ENCODE assay signal across 8 cellular contexts in the genomic region with DNA sequence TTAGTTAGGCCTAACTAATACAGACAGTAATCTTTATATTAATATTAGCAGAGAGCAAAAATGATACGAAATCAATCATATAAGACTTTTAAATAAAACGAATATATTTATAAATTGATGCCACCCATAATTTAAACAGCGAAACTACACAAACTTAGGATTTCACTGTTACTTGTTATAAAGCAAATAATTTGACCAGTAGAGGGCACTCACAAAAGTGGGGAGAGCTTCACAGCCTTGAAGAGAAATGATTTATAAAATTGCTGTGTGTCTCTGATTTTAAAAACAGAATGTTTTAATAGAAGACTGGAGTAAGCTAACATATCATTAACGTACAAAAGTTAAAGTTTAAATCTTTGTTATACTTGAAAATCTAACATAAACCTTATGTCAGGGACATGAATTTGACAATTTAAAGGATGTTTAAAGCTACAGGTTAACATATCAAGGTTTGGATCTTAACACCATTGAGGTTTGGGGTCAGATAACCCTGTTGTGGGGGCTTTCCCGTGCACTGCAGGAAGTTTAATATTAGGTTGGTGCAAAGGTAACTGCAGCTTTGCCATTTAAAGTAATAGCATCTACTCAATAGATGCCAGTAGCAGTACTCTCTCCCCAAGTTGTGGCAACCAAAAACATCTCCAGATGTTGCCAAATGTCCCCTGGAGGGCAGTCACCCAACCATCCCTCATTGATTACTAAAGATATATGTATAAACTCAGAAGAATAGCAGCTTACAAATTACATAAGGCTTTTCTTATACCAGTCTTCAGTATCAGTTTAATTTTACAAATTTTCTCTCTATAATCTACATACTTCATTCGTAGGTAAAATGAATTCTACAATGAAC. TPM values are rescaled to one million over a fixed set of nuclear protein-coding genes. Genes with fewer than 3 reads are reported as not detected.
DNase-seq lines count a peak whose midpoint lies in the region; ATAC-seq and TF ChIP-seq lines count a peak whose summit lies in the region.

No MANE protein-coding gene starts in this region.

- WGBS in mesenchymal stem cell, result no CpG with 5 or more reads among the region's 6 CpGs

- H3K4me3 Mint-ChIP-seq in activated CD8-positive, alpha-beta memory T cell treated with anti-CD3 and anti-CD28 coated beads, Interleukin-2, amount 10 ng/mL, durations not matched to agents 7 days and 5 days, result no peak overlapping the region
- no peak overlapping the region for H3K4me3 Mint-ChIP-seq in chondrocyte (ENCODE audit: unreplicated experiment)

- H2BK15ac ChIP-seq in mesenchymal stem cell (ENCODE audit: low read depth, poor library complexity, severe bottlenecking), result no peak overlapping the region

- no peak overlapping the region for H2BK5ac ChIP-seq in mesenchymal stem cell (ENCODE audit: low read depth, low read length, poor library complexity, severe bottlenecking)

- ATAC-seq in activated CD8-positive, alpha-beta memory T cell treated with anti-CD3 and anti-CD28 coated beads, Interleukin-2, amount 10 ng/mL, durations not matched to agents 7 days and 5 days, result peak; percentile 88
- ATAC-seq in GM18858 (IDR thresholded peaks at IDR 0.05; ENCODE audit: unreplicated experiment) (no peak), GM21717 (IDR thresholded peaks at IDR 0.05; ENCODE audit: unreplicated experiment) (no peak)

- H3K9ac ChIP-seq in NT2/D1 (ENCODE audit: insufficient read length, low read depth) (no peak overlapping the region), mesenchymal stem cell (ENCODE audit: low read length) (peak overlapping the region; percentile 61)

- H2BK12ac ChIP-seq in mesenchymal stem cell (ENCODE audit: low read length in 2 of 2), result no peak overlapping the region

- H3K27me3 ChIP-seq in NT2/D1 (ENCODE audit: insufficient read depth, insufficient read length), result no peaks in the 10 kb centered on the region
- H3K27me3 ChIP-seq in mesenchymal stem cell (ENCODE audit: control insufficient read depth in 1 of 2, insufficient read depth in 1 of 2, low read length in 2 of 2), result no peaks in the 10 kb centered on the region

- H3K4me1 ChIP-seq in HEK293 (ENCODE audit: control insufficient read depth, insufficient read depth, low read length), result peaks cover 4% of the 10 kb centered on the region; the same call in 1 of the 2 replicates
- no peaks in the 10 kb centered on the region for H3K4me1 ChIP-seq in NT2/D1 (ENCODE audit: insufficient read depth, insufficient read length)
- H3K4me1 ChIP-seq in mesenchymal stem cell (ENCODE audit: control insufficient read depth, insufficient read depth, low read depth, low read length), result no peaks in the 10 kb centered on the region

- no peak overlapping the region for H3K23ac ChIP-seq in mesenchymal stem cell (ENCODE audit: low read length in 2 of 2)

- TF ChIP-seq CTCF in HEK293 (tag by site-specific recombination; IDR thresholded peaks at IDR 0.05) (no peak), chondrocyte (IDR thresholded peaks at IDR 0.05) (peak; percentile 94)

- no peak overlapping the region for H3K4me2 ChIP-seq in mesenchymal stem cell (ENCODE audit: low read length, poor library complexity, severe bottlenecking)

- peak overlapping the region; percentile 40 for H3K27ac Mint-ChIP-seq in activated CD8-positive, alpha-beta memory T cell treated with anti-CD3 and anti-CD28 coated beads, Interleukin-2, amount 10 ng/mL, durations not matched to agents 7 days and 5 days
- H3K27ac Mint-ChIP-seq in chondrocyte (ENCODE audit: unreplicated experiment), result peak overlapping the region; percentile 51

- H3K18ac ChIP-seq in mesenchymal stem cell (ENCODE audit: low read depth in 1 of 2, low read length in 2 of 2), result no peak overlapping the region

- no peaks in the 10 kb centered on the region for H3K27me3 Mint-ChIP-seq in activated CD8-positive, alpha-beta memory T cell treated with anti-CD3 and anti-CD28 coated beads, Interleukin-2, amount 10 ng/mL, durations not matched to agents 7 days and 5 days
- no peaks in the 10 kb centered on the region for H3K27me3 Mint-ChIP-seq in chondrocyte (ENCODE audit: low read depth)

- H3K4ac ChIP-seq in mesenchymal stem cell (ENCODE audit: low read depth in 1 of 2, low read length in 2 of 2), result no peak overlapping the region

- peaks cover 15% of the 10 kb centered on the region for H3K79me1 ChIP-seq in mesenchymal stem cell (replicated peaks; ENCODE audit: low read length, poor library complexity, severe bottlenecking)

- H3K36me3 Mint-ChIP-seq in activated CD8-positive, alpha-beta memory T cell treated with anti-CD3 and anti-CD28 coated beads, Interleukin-2, amount 10 ng/mL, durations not matched to agents 7 days and 5 days, result peaks cover 46% of the 10 kb centered on the region
- peaks cover 14% of the 10 kb centered on the region for H3K36me3 Mint-ChIP-seq in chondrocyte (ENCODE audit: low read depth)

- no peak overlapping the region for H4K91ac ChIP-seq in mesenchymal stem cell (ENCODE audit: low read length)

- no peaks in the 10 kb centered on the region for H3K9me3 Mint-ChIP-seq in activated CD8-positive, alpha-beta memory T cell treated with anti-CD3 and anti-CD28 coated beads, Interleukin-2, amount 10 ng/mL, durations not matched to agents 7 days and 5 days (ENCODE audit: low read depth)
- no peaks in the 10 kb centered on the region for H3K9me3 Mint-ChIP-seq in chondrocyte (ENCODE audit: low read depth)

- H2AFZ ChIP-seq in mesenchymal stem cell (ENCODE audit: low read depth, low read length), result no peak overlapping the region

- H2BK120ac ChIP-seq in mesenchymal stem cell (ENCODE audit: low read depth, low read length), result peak overlapping the region; percentile 34

- H3K9me3 ChIP-seq in HEK293 (ENCODE audit: control insufficient read depth, insufficient read depth, low read depth, low read length), result no peaks in the 10 kb centered on the region
- no peaks in the 10 kb centered on the region for H3K9me3 ChIP-seq in NT2/D1 (ENCODE audit: insufficient read depth, low read length)
- H3K9me3 ChIP-seq in mesenchymal stem cell (ENCODE audit: control insufficient read depth, low read length), result no peaks in the 10 kb centered on the region

- no peak overlapping the region for H2AK5ac ChIP-seq in mesenchymal stem cell (ENCODE audit: low read length, severe bottlenecking)

- H3K27ac ChIP-seq in HEK293 (ENCODE audit: extremely low read depth, low read depth, low read length) (no peak overlapping the region), mesenchymal stem cell (ENCODE audit: low read length, poor library complexity, severe bottlenecking) (no peak overlapping the region)

- H3K4me3 ChIP-seq in HEK293 (ENCODE audit: low read depth, low read length), result no peak overlapping the region
- no peak overlapping the region for H3K4me3 ChIP-seq in NT2/D1 (ENCODE audit: insufficient read length, low read depth)
- no peak overlapping the region for H3K4me3 ChIP-seq in mesenchymal stem cell (ENCODE audit: insufficient read depth in 1 of 2, low read depth in 1 of 2, low read length in 2 of 2)

- POLR2A ChIA-PET in HEK293 (lab: Yijun Ruan, JAX), result no interaction called here

- H3K14ac ChIP-seq in mesenchymal stem cell (ENCODE audit: low read length in 2 of 2), result no peak overlapping the region

- DNase-seq in activated CD8-positive, alpha-beta memory T cell treated with anti-CD3 and anti-CD28 coated beads, Interleukin-2, amount 10 ng/mL, durations not matched to agents 7 days and 5 days, result peak; percentile 72
- no peak for DNase-seq in activated CD8-positive, alpha-beta memory T cell treated with anti-CD3 and anti-CD28 coated beads, Interleukin-2, amount 50 U/mL, for 48 hours
- peak; percentile 56 for DNase-seq in NT2/D1 (ENCODE audit: low read depth, low spot score)
- DNase-seq in chondrocyte (ENCODE audit: low spot score), result no peak
- peak; percentile 67 for DNase-seq in mesenchymal stem cell

- H3K4me1 Mint-ChIP-seq in activated CD8-positive, alpha-beta memory T cell treated with anti-CD3 and anti-CD28 coated beads, Interleukin-2, amount 10 ng/mL, durations not matched to agents 7 days and 5 days, result peaks cover 32% of the 10 kb centered on the region
- H3K4me1 Mint-ChIP-seq in chondrocyte (ENCODE audit: low read depth), result peaks cover 28% of the 10 kb centered on the region

- CTCF ChIA-PET in activated CD8-positive, alpha-beta memory T cell treated with anti-CD3 and anti-CD28 coated beads, Interleukin-2, amount 10 ng/mL, durations not matched to agents 7 days and 5 days (lab: Charles Lee), result interaction anchor here (0.6 to 2.8 kb wide), 20 partner anchors 8 to 190 kb away, joined by 3 to 25 read pairs (median 4); a partner anchor contains a TSS
- CTCF ChIA-PET in HEK293 (lab: Yijun Ruan, JAX), result interaction anchor here (0.6 to 2.7 kb wide), 25 partner anchors 9 to 991 kb away, joined by 3 to 13 read pairs (median 3); a partner anchor contains a TSS

- H4K8ac ChIP-seq in mesenchymal stem cell (ENCODE audit: low read length), result no peak overlapping the region

- H3K36me3 ChIP-seq in HEK293 (ENCODE audit: control insufficient read depth in 2 of 2, insufficient read depth in 1 of 2, low read length in 2 of 2) (peaks cover 14 to 20% of the 10 kb centered on the region in 2 experiments), NT2/D1 (ENCODE audit: insufficient read depth, insufficient read length, low read length) (peaks cover 75% of the 10 kb centered on the region), mesenchymal stem cell (ENCODE audit: control insufficient read depth in 1 of 2, insufficient read depth in 2 of 2, low read depth in 1 of 2, low read length in 2 of 2) (peaks cover 0 to 35% of the 10 kb centered on the region in 2 experiments)

TF ChIP-seq in HEK293, 187 proteins besides CTCF, POLR2A, EP300 and RAD21 (continues in another document):
- no peak for TF ChIP-seq SCRT1 (tag by site-specific recombination; IDR thresholded peaks at IDR 0.05; ENCODE audit: borderline replicate concordance)
- no peak for TF ChIP-seq KLF1 (tag by site-specific recombination; IDR thresholded peaks at IDR 0.05)
- TF ChIP-seq ZNF660 (tag by site-specific recombination; IDR thresholded peaks at IDR 0.05), result 0 out of 2 replicates have a peak, but pooled peaks have one; percentile 31
- peak; percentile 56; the same call in 1 of the 2 replicates for TF ChIP-seq ZNF768 (tag by site-specific recombination; IDR thresholded peaks at IDR 0.05)
- TF ChIP-seq ZNF514 (tag by site-specific recombination; IDR thresholded peaks at IDR 0.05), result no peak

RNA-seq across cellular contexts. Expression of a gene that starts 9.3 kb away (rescaled TPM):
- total RNA-seq in activated CD8-positive, alpha-beta memory T cell treated with anti-CD3 and anti-CD28 coated beads, Interleukin-2, amount 10 ng/mL, durations not matched to agents 7 days and 5 days, result 10 to 100 TPM; 33.7 to 41.6 TPM
- 27.5 to 31.7 TPM (median 31.5 TPM) in 3 replicates for total RNA-seq in chondrocyte
- polyA plus RNA-seq in mesenchymal stem cell (2013, experiment 1 of 2), result 26.5 TPM
- polyA plus RNA-seq in mesenchymal stem cell (2013, experiment 2 of 2), result 26.4 TPM

RNA-seq across cellular contexts. Expression of a gene that starts 46.4 kb away (rescaled TPM):
- total RNA-seq in activated CD8-positive, alpha-beta memory T cell treated with anti-CD3 and anti-CD28 coated beads, Interleukin-2, amount 10 ng/mL, durations not matched to agents 7 days and 5 days, result 10 to 100 TPM in 1 of 2 experiments, 1 to 10 TPM in 1; 9.3 to 10.9 TPM
- 9.9 to 19.5 TPM (median 10.8 TPM) in 3 replicates for total RNA-seq in chondrocyte
- 26.2 TPM for polyA plus RNA-seq in mesenchymal stem cell (2013, experiment 1 of 2)
- 26.9 TPM for polyA plus RNA-seq in mesenchymal stem cell (2013, experiment 2 of 2)

RNA-seq across cellular contexts. Expression of a gene that starts 46.4 kb away (rescaled TPM):
- under 1 TPM in 1 of 2 experiments, not detected in 1; 0.18 TPM for total RNA-seq in activated CD8-positive, alpha-beta memory T cell treated with anti-CD3 and anti-CD28 coated beads, Interleukin-2, amount 10 ng/mL, durations not matched to agents 7 days and 5 days
- 0.44 TPM in 1 of 3 replicates, not detected in the others for total RNA-seq in chondrocyte
- not detected for polyA plus RNA-seq in mesenchymal stem cell (2013, experiment 1 of 2)
- 0.04 TPM for polyA plus RNA-seq in mesenchymal stem cell (2013, experiment 2 of 2)

Comparison
In these comparisons a context has a peak if more than half of its experiments do, and no peak if none do; other contexts are left out.
1. DNase-seq: peak in activated CD8-positive, alpha-beta memory T cell treated with anti-CD3 and anti-CD28 coated beads, Interleukin-2, amount 10 ng/mL, durations not matched to agents 7 days and 5 days (single experiment), NT2/D1 (single experiment) and mesenchymal stem cell (single experiment); none in activated CD8-positive, alpha-beta memory T cell treated with anti-CD3 and anti-CD28 coated beads, Interleukin-2, amount 50 U/mL, for 48 hours (single experiment) and chondrocyte (single experiment).